Comparison of ENCODE assay signal across 8 cellular contexts in the genomic region with DNA sequence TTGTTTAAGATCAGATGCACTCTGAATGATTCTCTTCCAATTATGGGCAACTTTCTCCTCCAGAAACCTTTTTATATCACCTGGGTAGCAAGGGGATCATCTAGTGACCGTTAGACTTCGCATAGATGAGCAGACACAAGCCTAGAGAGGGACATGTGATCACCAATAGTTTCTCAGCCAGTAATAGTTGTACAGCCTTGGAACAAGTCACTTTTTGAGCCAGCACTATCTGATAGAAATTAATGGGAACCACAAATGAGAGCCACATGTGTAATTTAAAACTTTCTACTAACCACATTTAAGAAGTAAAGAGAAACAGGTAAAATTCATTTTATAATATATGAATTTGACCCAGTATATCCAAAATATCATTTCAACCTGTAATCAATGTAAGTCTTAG. TPM values are rescaled to one million over a fixed set of nuclear protein-coding genes. Genes with fewer than 3 reads are reported as not detected.
A peak's percentile ranks its signal among the peaks of the same experiment; 100 is the strongest.
DNase-seq lines count a peak whose midpoint lies in the region; ATAC-seq and TF ChIP-seq lines count a peak whose summit lies in the region.

No MANE protein-coding gene starts in this region.

- no peaks in the 10 kb centered on the region for H3K9me3 ChIP-seq in Caco-2
- H3K9me3 ChIP-seq in duodenal mucosa (ENCODE audit: control insufficient read depth in 1 of 2, low read length in 2 of 2): no peaks in the 10 kb centered on the region
- no peaks in the 10 kb centered on the region for H3K9me3 ChIP-seq in osteoblast (ENCODE audit: low read depth, low read length)

- TF ChIP-seq CTCF in Caco-2 (IDR thresholded peaks at IDR 0.05; ENCODE audit: insufficient read depth in 1 of 2, low read depth in 1 of 2, low read length in 1 of 2, severe bottlenecking in 1 of 2, unreplicated experiment in 1 of 2) (no peak), NB4 (IDR thresholded peaks at IDR 0.05; ENCODE audit: low read depth, low read length) (no peak), osteoblast (IDR thresholded peaks at IDR 0.05; ENCODE audit: extremely low read depth, low read depth, low read length) (no peak)

- CTCF ChIA-PET in Caco-2 (lab: Charles Lee): interaction anchor here (0.6 kb wide), 1 partner anchor 55 kb away, joined by 3 read pairs; no protein-coding TSS in a partner anchor

- H3K4me3 ChIP-seq in Caco-2 (ENCODE audit: low read depth, low read length): peak overlapping the region; percentile 53
- H3K4me3 ChIP-seq in NB4 (ENCODE audit: low read depth, low read length): peak overlapping the region; percentile 56
- H3K4me3 ChIP-seq in duodenal mucosa (ENCODE audit: low read depth in 1 of 2, low read length in 2 of 2): peak overlapping the region; percentile 93 to 99
- peak overlapping the region; percentile 97 for H3K4me3 ChIP-seq in osteoblast (ENCODE audit: insufficient read depth, low read length)

- peaks cover 37% of the 10 kb centered on the region for H3K79me2 ChIP-seq in osteoblast (ENCODE audit: insufficient read depth, low read length)

- H3K36me3 Mint-ChIP-seq in Caco-2 (ENCODE audit: insufficient read depth, unreplicated experiment): peaks cover 8% of the 10 kb centered on the region

- H3K36me3 ChIP-seq in Caco-2 (ENCODE audit: control insufficient read depth, insufficient read depth, low read length) (no peaks in the 10 kb centered on the region), duodenal mucosa (ENCODE audit: control insufficient read depth in 1 of 2, insufficient read depth in 2 of 2, low read length in 2 of 2) (no peaks in the 10 kb centered on the region), osteoblast (ENCODE audit: insufficient read depth, low read length) (peaks cover 4% of the 10 kb centered on the region)

- H4K20me1 ChIP-seq in osteoblast (ENCODE audit: insufficient read depth, low read length): no peaks in the 10 kb centered on the region

- H3K27ac ChIP-seq in duodenal mucosa (ENCODE audit: low read depth, low read length) (no peak overlapping the region), osteoblast (ENCODE audit: low read depth, low read length) (no peak overlapping the region)

- peak overlapping the region; percentile 91 for H3K4me2 ChIP-seq in osteoblast (ENCODE audit: insufficient read depth, low read length)

- H3K27me3 Mint-ChIP-seq in Caco-2 (ENCODE audit: insufficient read depth, unreplicated experiment): peaks cover 3% of the 10 kb centered on the region

- H3K27ac Mint-ChIP-seq in Caco-2 (ENCODE audit: unreplicated experiment): no peak overlapping the region

- peak overlapping the region; percentile 81 for H2AFZ ChIP-seq in osteoblast (ENCODE audit: low read length)

- BruUV-seq in Caco-2 (replicated peaks; lab: Mats Ljungman, UMichigan): no TSS peak

- no peak for ATAC-seq in HG03097 (IDR thresholded peaks at IDR 0.05; ENCODE audit: low FRiP score, unreplicated experiment)

- H3K4me1 ChIP-seq in Caco-2 (peaks cover 11% of the 10 kb centered on the region), duodenal mucosa (ENCODE audit: control insufficient read depth in 1 of 2, insufficient read depth in 2 of 2, low read length in 2 of 2) (peaks cover 18 to 20% of the 10 kb centered on the region in 2 donors), osteoblast (ENCODE audit: insufficient read depth, low read length) (peaks cover 12% of the 10 kb centered on the region)

- no peak for DNase-seq in Caco-2
- DNase-seq in NB4 (ENCODE audit: low read depth): no peak
- DNase-seq in osteoblast (ENCODE audit: insufficient read length, low spot score, missing footprints): no peak
- DNase-seq in Ammon's horn (ENCODE audit: low spot score): no peak
- DNase-seq in SKM-1 (lab: John Stamatoyannopoulos, UW; ENCODE audit: unreplicated experiment): no peak
- no peak for DNase-seq in A172 (ENCODE audit: low spot score)

- H3K9ac ChIP-seq in duodenal mucosa (ENCODE audit: low read depth in 1 of 2, low read length in 2 of 2): peak overlapping the region in 1 of 2 donors; percentile 45

- TF ChIP-seq POLR2A in NB4 (IDR thresholded peaks at IDR 0.05; ENCODE audit: extremely low read depth, insufficient read length): no peak

- POLR2A ChIA-PET in Caco-2 (lab: Charles Lee): no interaction called here

- intact Hi-C loops in Caco-2 (cut with micrococcal nuclease; ENCODE audit: unreplicated experiment): loop anchor here (2.0 kb wide), 1 partner anchor 20 kb away; no protein-coding TSS in a partner anchor

- no peaks in the 10 kb centered on the region for H3K9me3 Mint-ChIP-seq in Caco-2 (ENCODE audit: unreplicated experiment)

- H3K27me3 ChIP-seq in Caco-2 (replicated peaks; ENCODE audit: control insufficient read depth, insufficient read depth, low read length) (no peaks in the 10 kb centered on the region), duodenal mucosa (ENCODE audit: control insufficient read depth in 1 of 2, insufficient read depth in 2 of 2, low read length in 2 of 2) (peaks cover 0 to 4% of the 10 kb centered on the region in 2 donors), osteoblast (ENCODE audit: insufficient read depth, low read length) (no peaks in the 10 kb centered on the region)

- peaks cover 5% of the 10 kb centered on the region for H3K4me1 Mint-ChIP-seq in Caco-2 (ENCODE audit: low read depth, unreplicated experiment)

- H3K4me3 Mint-ChIP-seq in Caco-2 (ENCODE audit: unreplicated experiment): peak overlapping the region; percentile 92

RNA-seq across cellular contexts. Expression of gene CTNNBL1, which starts 0.6 kb away (rescaled TPM):
- 203 and 204 TPM in 2 replicates for total RNA-seq in Caco-2 (2022)
- total RNA-seq in osteoblast: 19.5 and 23.0 TPM in 2 replicates
- total RNA-seq in A172 (2014; rRNA removed; shearing (Covaris generic)): 35.0 and 48.0 TPM in 2 replicates
